In the genomic region with DNA sequence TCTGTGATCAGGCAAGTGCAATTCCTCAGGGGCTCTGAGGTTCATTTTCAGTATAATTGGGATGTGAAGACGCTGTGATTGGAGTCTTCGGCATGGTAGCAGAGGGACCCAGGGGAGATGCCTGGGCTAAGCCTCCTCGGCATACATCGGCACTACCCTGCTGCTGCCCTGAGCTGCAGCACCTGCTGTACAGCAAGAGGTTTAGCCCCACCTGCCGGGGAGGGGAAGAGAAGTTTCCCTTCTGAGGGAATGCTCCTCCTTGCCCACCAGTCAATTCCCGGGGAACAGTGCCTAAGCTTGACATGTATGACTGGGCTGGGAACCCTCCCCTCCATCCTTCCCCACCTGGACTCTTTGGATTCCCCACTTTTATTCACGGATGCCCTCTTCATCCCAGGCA, we compare ENCODE assay signal across 1 cellular context.
TF ChIP-seq lines count a peak whose summit lies in the region.

No MANE protein-coding gene starts in this region.

TF ChIP-seq in K562, 482 proteins besides CTCF, POLR2A, EP300 and RAD21 (continued from another document):
- TF ChIP-seq DEAF1 (CRISPR knock-in tag; IDR thresholded peaks at IDR 0.05) (peak; percentile 76), CREB3 (tag; conservative IDR thresholded peaks at IDR 0.05; ENCODE audit: low read depth) (no peak), STAG1 (CRISPR knock-in tag; IDR thresholded peaks at IDR 0.05; ENCODE audit: borderline replicate concordance) (peak; percentile 39; the same call in 1 of the 2 replicates), THRAP3 (IDR thresholded peaks at IDR 0.05; ENCODE audit: borderline replicate concordance) (no peak), ID3 (CRISPR knock-in tag; IDR thresholded peaks at IDR 0.05) (no peak), ID3 (tag; IDR thresholded peaks at IDR 0.05) (no peak)
